Comparison of ENCODE assay signal across 8 cellular contexts in the genomic region with DNA sequence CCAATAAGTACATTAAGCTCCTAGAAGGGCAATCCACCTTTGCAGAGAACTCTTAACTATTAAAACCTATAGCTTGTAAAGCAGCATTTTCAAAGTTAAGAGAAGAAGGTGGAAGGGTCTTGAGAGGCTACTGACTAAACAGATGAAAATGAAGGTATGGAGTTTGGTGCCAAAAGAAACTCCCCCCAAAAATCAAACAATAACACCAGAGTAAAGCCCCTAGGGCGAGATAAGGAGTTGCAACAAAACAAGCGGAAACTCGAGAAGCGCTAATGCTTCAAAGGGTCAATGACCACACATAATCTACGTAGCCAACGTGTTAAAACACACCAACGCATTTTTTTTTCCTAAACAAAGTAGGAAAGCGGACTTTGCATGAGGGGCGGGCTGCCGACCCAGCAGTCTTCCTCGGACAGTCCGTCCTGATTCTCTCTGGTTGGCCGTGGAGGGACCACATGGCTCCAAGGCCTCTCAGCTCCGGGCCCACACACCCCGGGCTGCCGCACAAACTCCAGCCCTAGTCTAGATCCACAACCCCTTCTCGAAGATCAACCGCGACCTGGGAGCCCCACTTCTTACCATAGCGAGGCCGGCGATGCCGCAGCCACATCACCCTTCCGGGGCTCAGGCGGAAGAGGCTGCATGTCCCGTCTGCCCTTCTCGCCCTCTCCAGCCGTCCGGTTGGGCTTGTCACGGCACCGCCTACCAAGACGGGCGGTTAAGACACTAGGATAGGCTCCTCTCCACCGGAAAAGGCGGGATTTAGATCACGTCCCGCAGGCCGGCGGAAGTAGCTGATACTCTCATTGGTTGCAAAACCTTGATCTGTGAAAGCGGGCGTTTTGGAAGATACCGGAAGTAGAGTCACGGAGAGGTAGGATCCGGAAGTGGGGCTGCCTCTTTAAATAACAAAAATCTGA. TPM values are rescaled to one million over a fixed set of nuclear protein-coding genes. Genes with fewer than 3 reads are reported as not detected.
DNase-seq lines count a peak whose midpoint lies in the region; ATAC-seq, FAIRE-seq and TF ChIP-seq lines count a peak whose summit lies in the region.

A gene with protein sequence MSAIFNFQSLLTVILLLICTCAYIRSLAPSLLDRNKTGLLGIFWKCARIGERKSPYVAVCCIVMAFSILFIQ (minus strand): TSS at position 653 of the 920 bp plus-strand sequence. CDS start 71 bp downstream, at position 582.
A gene (plus strand): TSS at position 806 of the 920 bp plus-strand sequence. CDS start 27,373 bp downstream, outside the sequence.

- 0% methylated on average over 44 of the region's 44 CpGs for WGBS in psoas muscle, 3 donors

- no peaks in the 10 kb centered on the region for H3K9me3 ChIP-seq in right atrium auricular region
- H3K9me3 ChIP-seq in psoas muscle = no peaks in the 10 kb centered on the region

- peak; percentile 90 for DNase-seq in NCI-H187 treated with DMSO at 0.1 percent for 48 hours (lab: John Stamatoyannopoulos, UW)
- DNase-seq in anterior cingulate cortex (lab: John Stamatoyannopoulos, UW) = peak; percentile 76 to 99 (median 96)
- peak; percentile 98 for DNase-seq in right atrium auricular region (ENCODE audit: low spot score)
- peak; percentile 94 to 97 for DNase-seq in psoas muscle
- peak; percentile 97 for DNase-seq in urothelium cell line (ENCODE audit: low spot score)

- peak within 1 kb of the TSS; percentile 81 to 83 for H3K4me3 ChIP-seq in right atrium auricular region
- peak within 1 kb of the TSS; percentile 82 for H3K4me3 ChIP-seq in psoas muscle

- H3K4me1 ChIP-seq in right atrium auricular region = peaks cover 0 to 48% of the 10 kb centered on the region in 2 donors
- H3K4me1 ChIP-seq in psoas muscle = peaks cover 26% of the 10 kb centered on the region

- FAIRE-seq in urothelium cell line (lab: Jason Lieb, UNC) = peak; percentile 56

- H3K27me3 ChIP-seq in right atrium auricular region (no peaks in the 10 kb centered on the region), psoas muscle (ENCODE audit: insufficient read depth in 3 of 3, low read length in 2 of 3) (no peaks in the 10 kb centered on the region)

- intact Hi-C loops in T-helper 2 cell treated with Interferon-gamma antibody and Interleukin-4, amounts not matched to agents 100 ng/mL and 5 ng/mL, for 36 hours (cut with micrococcal nuclease) = loop anchor here (1.0 to 5.0 kb wide), 6 partner anchors 265 to 1105 kb away; a partner anchor contains a TSS
- intact Hi-C loops in psoas muscle (cut with DNase I) = no loop called here

- H3K27ac ChIP-seq in right atrium auricular region (peak within 1 kb of the TSS; percentile 85 to 88), psoas muscle (peak within 1 kb of the TSS; percentile 87)

- TF ChIP-seq CTCF in right atrium auricular region (IDR thresholded peaks at IDR 0.05) (no peak), psoas muscle (IDR thresholded peaks at IDR 0.05) (no peak)

- H3K36me3 ChIP-seq in right atrium auricular region (no peaks in the 10 kb centered on the region), psoas muscle (ENCODE audit: insufficient read depth in 1 of 2, low read depth in 1 of 2) (no peaks in the 10 kb centered on the region)

- peak; percentile 95 for ATAC-seq in GM18499 (IDR thresholded peaks at IDR 0.05; ENCODE audit: insufficient read depth, unreplicated experiment)
- peak; percentile 98 for ATAC-seq in HG02943 (IDR thresholded peaks at IDR 0.05; ENCODE audit: low read depth, unreplicated experiment)
- ATAC-seq in psoas muscle = peak; percentile 100

RNA-seq across cellular contexts. Expression of the first gene that starts in this region (rescaled TPM):
- total RNA-seq in T-helper 2 cell treated with Interferon-gamma antibody and Interleukin-4, amounts not matched to agents 100 ng/mL and 5 ng/mL, for 36 hours = 66.9 and 74.1 TPM in 2 replicates
- 10 to 100 TPM; 31.7 to 50.1 TPM for total RNA-seq in right atrium auricular region
- 10 to 100 TPM; 24.8 to 34.9 (median 31.0) TPM for total RNA-seq in psoas muscle
- 10 to 100 TPM; 17.7 to 60.8 (median 40.5) TPM for polyA plus RNA-seq in psoas muscle

RNA-seq across cellular contexts. Expression of the second gene that starts in this region (rescaled TPM):
- 11.3 and 11.4 TPM in 2 replicates for total RNA-seq in T-helper 2 cell treated with Interferon-gamma antibody and Interleukin-4, amounts not matched to agents 100 ng/mL and 5 ng/mL, for 36 hours
- total RNA-seq in right atrium auricular region (1 to 10 TPM; 6.4 to 6.8 TPM), psoas muscle (1 to 10 TPM; 1.6 to 5.7 (median 2.9) TPM)
- polyA plus RNA-seq in psoas muscle = 1 to 10 TPM; 2.4 to 7.9 (median 6.8) TPM

Comparison
In these comparisons a context has a peak if more than half of its experiments do, and no peak if none do; other contexts are left out.
1. Peak in every context shown above with its lines: DNase-seq, ATAC-seq, H3K4me3 ChIP-seq and H3K27ac ChIP-seq.